In genomic region chr9:37408933-37409710, GRCh38 we compare ENCODE assay signal across 1 cellular context.
TF ChIP-seq lines count a peak whose summit lies in the region.

No MANE protein-coding gene starts in this region.

TF ChIP-seq in K562, 482 proteins besides CTCF, POLR2A, EP300 and RAD21 (continued from another document):
- no peak for TF ChIP-seq THRA (IDR thresholded peaks at IDR 0.05)
- TF ChIP-seq POLR2H (tag; IDR thresholded peaks at IDR 0.05; ENCODE audit: low read depth): no peak
- no peak for TF ChIP-seq SIN3A (IDR thresholded peaks at IDR 0.05; ENCODE audit: borderline replicate concordance in 2 of 2, control insufficient read depth in 1 of 2, low read depth in 2 of 2, low read length in 2 of 2)
- TF ChIP-seq GATAD2B (IDR thresholded peaks at IDR 0.05; ENCODE audit: borderline replicate concordance): no peak
- no peak for TF ChIP-seq ZNF717 (CRISPR knock-in tag; IDR thresholded peaks at IDR 0.05)
- no peak for TF ChIP-seq PYGO2 (tag; IDR thresholded peaks at IDR 0.05)
- no peak for TF ChIP-seq MYNN (IDR thresholded peaks at IDR 0.05)
- no peak for TF ChIP-seq MYNN (CRISPR knock-in tag; IDR thresholded peaks at IDR 0.05)
- TF ChIP-seq ZNF644 (tag; IDR thresholded peaks at IDR 0.05; ENCODE audit: low read depth): no peak
- TF ChIP-seq ZNF41 (CRISPR knock-in tag; conservative IDR thresholded peaks at IDR 0.05): no peak
- TF ChIP-seq TCF7 (IDR thresholded peaks at IDR 0.05; ENCODE audit: borderline replicate concordance): no peak
- no peak for TF ChIP-seq ZNF57 (CRISPR knock-in tag; IDR thresholded peaks at IDR 0.05)
- TF ChIP-seq TCF3 (CRISPR knock-in tag; IDR thresholded peaks at IDR 0.05): peak; percentile 41
- TF ChIP-seq ZNF324 (CRISPR knock-in tag; IDR thresholded peaks at IDR 0.05): no peak
- TF ChIP-seq NCOA1 (IDR thresholded peaks at IDR 0.05; ENCODE audit: low read depth): no peak
- TF ChIP-seq PCBP1 (IDR thresholded peaks at IDR 0.05; ENCODE audit: low read depth, low read length, poor library complexity, severe bottlenecking): no peak
- peak in 1 of 2 experiments; percentile 44; a peak in 1 of 4 replicates for TF ChIP-seq FOXA3 (CRISPR knock-in tag; conservative IDR thresholded peaks at IDR 0.05 in 1 of 2, IDR thresholded peaks at IDR 0.05 in 1 of 2)
- no peak for TF ChIP-seq KDM5B (IDR thresholded peaks at IDR 0.05; ENCODE audit: insufficient replicate concordance, low read depth, low read length)
- no peak for TF ChIP-seq RFX7 (CRISPR knock-in tag; IDR thresholded peaks at IDR 0.05)
- TF ChIP-seq SMARCE1 (IDR thresholded peaks at IDR 0.05): no peak
- no peak for TF ChIP-seq KLF13 (tag; IDR thresholded peaks at IDR 0.05; ENCODE audit: borderline replicate concordance, low read depth)
- no peak for TF ChIP-seq MLX (CRISPR knock-in tag; conservative IDR thresholded peaks at IDR 0.05)
- no peak for TF ChIP-seq NFE2L1 (tag; IDR thresholded peaks at IDR 0.05; ENCODE audit: borderline replicate concordance, low read depth)
- no peak for TF ChIP-seq ETS2 (tag; IDR thresholded peaks at IDR 0.05; ENCODE audit: borderline replicate concordance, poor library complexity, severe bottlenecking)
- TF ChIP-seq CXXC5 (CRISPR knock-in tag; IDR thresholded peaks at IDR 0.05): no peak
- no peak for TF ChIP-seq ZNF668 (CRISPR knock-in tag; IDR thresholded peaks at IDR 0.05)
- peak; percentile 51 for TF ChIP-seq USF1 (CRISPR knock-in tag; IDR thresholded peaks at IDR 0.05)
- TF ChIP-seq ZNF785 (CRISPR knock-in tag; IDR thresholded peaks at IDR 0.05): no peak
- TF ChIP-seq HEY1 (CRISPR knock-in tag; IDR thresholded peaks at IDR 0.05; ENCODE audit: borderline replicate concordance): no peak
- no peak for TF ChIP-seq NR3C1 (CRISPR knock-in tag; IDR thresholded peaks at IDR 0.05)
- no peak for TF ChIP-seq ATF7 (IDR thresholded peaks at IDR 0.05)
- TF ChIP-seq UBTF (IDR thresholded peaks at IDR 0.05; ENCODE audit: borderline replicate concordance in 1 of 2, low read depth in 2 of 2, low read length in 2 of 2): no peak
- TF ChIP-seq NFE2 (IDR thresholded peaks at IDR 0.05; ENCODE audit: low read depth): no peak
- TF ChIP-seq MCM2 (IDR thresholded peaks at IDR 0.05; ENCODE audit: low read depth): no peak
- TF ChIP-seq CBFB (CRISPR knock-in tag; IDR thresholded peaks at IDR 0.05): peak; percentile 74; the same call in 1 of the 2 replicates
- TF ChIP-seq E2F4 (CRISPR knock-in tag; IDR thresholded peaks at IDR 0.05; ENCODE audit: low read depth): no peak
- TF ChIP-seq NELFE (IDR thresholded peaks at IDR 0.05; ENCODE audit: insufficient read depth, insufficient read length): no peak
- no peak for TF ChIP-seq ELF1 (tag; IDR thresholded peaks at IDR 0.05)
- TF ChIP-seq MEIS2 (IDR thresholded peaks at IDR 0.05; ENCODE audit: partially characterized antibody): no peak
- no peak for TF ChIP-seq PRDM10 (IDR thresholded peaks at IDR 0.05; ENCODE audit: partially characterized antibody)
- no peak for TF ChIP-seq ZNF780A (CRISPR knock-in tag; IDR thresholded peaks at IDR 0.05)
- no peak for TF ChIP-seq L3MBTL2 (IDR thresholded peaks at IDR 0.05)
- no peak for TF ChIP-seq BRCA1 (IDR thresholded peaks at IDR 0.05)
- no peak for TF ChIP-seq BRCA1 (CRISPR knock-in tag; IDR thresholded peaks at IDR 0.05)
- no peak for TF ChIP-seq NUFIP1 (IDR thresholded peaks at IDR 0.05; ENCODE audit: partially characterized antibody)
- no peak for TF ChIP-seq CAMTA2 (CRISPR knock-in tag; conservative IDR thresholded peaks at IDR 0.05)
- no peak for TF ChIP-seq NR1H2 (CRISPR knock-in tag; IDR thresholded peaks at IDR 0.05)
- no peak for TF ChIP-seq DMBX1 (CRISPR knock-in tag; IDR thresholded peaks at IDR 0.05; ENCODE audit: borderline replicate concordance)
